Comparison of ENCODE assay signal across 8 cellular contexts in genomic region chr19:38402967-38403674, GRCh38. TPM values are rescaled to one million over a fixed set of nuclear protein-coding genes. Genes with fewer than 3 reads are reported as not detected.
DNase-seq lines count a peak whose midpoint lies in the region; ATAC-seq, FAIRE-seq and TF ChIP-seq lines count a peak whose summit lies in the region.

TSS of gene FAM98C (plus strand) at chr19:38403093. CDS start at chr19:38403154, 61 bp downstream.

- DNase-seq in BJ (ENCODE audit: low read depth), result peak; percentile 65
- DNase-seq in GM19239 (ENCODE audit: insufficient read length, low spot score), result peak; percentile 100
- peak; percentile 98 to 99 for DNase-seq in NCI-H524 (lab: John Stamatoyannopoulos, UW)
- DNase-seq in activated CD4-positive, alpha-beta T cell treated with anti-CD3 and anti-CD28 coated beads for 4 hours, result peak; percentile 97 to 98
- peak; percentile 99 for DNase-seq in left kidney (ENCODE audit: low read depth, low spot score)
- peak; percentile 97 for DNase-seq in stimulated activated CD4-positive, alpha-beta T cell treated with anti-CD3 and anti-CD28 coated beads, Interleukin-2, amount 100 ng/mL, for 24 hours

- peak within 1 kb of the TSS; percentile 93 for H3K27ac ChIP-seq in cingulate gyrus (ENCODE audit: low read depth, low read length)

- FAIRE-seq in GM19239 (lab: Jason Lieb, UNC), result no peak

- no peaks in the 10 kb centered on the region for H3K27me3 ChIP-seq in BJ (ENCODE audit: control insufficient read depth, insufficient read depth, low read length)

- peak; percentile 74 for TF ChIP-seq CTCF in BJ (IDR thresholded peaks at IDR 0.05; ENCODE audit: insufficient read depth, low read depth, low read length)

- H3K4me3 ChIP-seq in BJ (ENCODE audit: low read depth, low read length), result peak within 1 kb of the TSS; percentile 88

- ATAC-seq in HG03457 (IDR thresholded peaks at IDR 0.05; ENCODE audit: unreplicated experiment), result peak; percentile 77

- CTCF ChIA-PET in BJ (lab: Yijun Ruan, JAX), result interaction anchor here (0.5 to 3.8 kb wide), 49 partner anchors 10 to 619 kb away, joined by 3 to 47 read pairs (median 4); partner anchors contain the start of genes ACTN4, EIF3K, GGN and HNRNPL

- H3K36me3 ChIP-seq in BJ (ENCODE audit: control insufficient read depth, insufficient read depth, low read length), result peaks cover 5% of the 10 kb centered on the region; the same call in 1 of the 2 replicates

- POLR2A ChIA-PET in BJ (lab: Charles Lee), result interaction anchor here (0.6 to 1.0 kb wide), 5 partner anchors 15 to 426 kb away, joined by 3 to 8 read pairs (median 4); partner anchors contain the start of genes EIF3K and GGN

RNA-seq across cellular contexts. Expression of gene FAM98C, which starts in this region (rescaled TPM):
- polyA plus RNA-seq in BJ (2011; rRNA removed), result 9.9 and 12.2 TPM in 2 replicates
- 4.9 and 7.1 TPM in 2 replicates for polyA minus RNA-seq in BJ (2011; rRNA and poly(A)+ RNA removed)

Comparison
In these comparisons a context has a peak if more than half of its experiments do, and no peak if none do; other contexts are left out.
1. Peak in every context shown above with its lines: DNase-seq, ATAC-seq, H3K4me3 ChIP-seq and H3K27ac ChIP-seq.